In the genomic region with DNA sequence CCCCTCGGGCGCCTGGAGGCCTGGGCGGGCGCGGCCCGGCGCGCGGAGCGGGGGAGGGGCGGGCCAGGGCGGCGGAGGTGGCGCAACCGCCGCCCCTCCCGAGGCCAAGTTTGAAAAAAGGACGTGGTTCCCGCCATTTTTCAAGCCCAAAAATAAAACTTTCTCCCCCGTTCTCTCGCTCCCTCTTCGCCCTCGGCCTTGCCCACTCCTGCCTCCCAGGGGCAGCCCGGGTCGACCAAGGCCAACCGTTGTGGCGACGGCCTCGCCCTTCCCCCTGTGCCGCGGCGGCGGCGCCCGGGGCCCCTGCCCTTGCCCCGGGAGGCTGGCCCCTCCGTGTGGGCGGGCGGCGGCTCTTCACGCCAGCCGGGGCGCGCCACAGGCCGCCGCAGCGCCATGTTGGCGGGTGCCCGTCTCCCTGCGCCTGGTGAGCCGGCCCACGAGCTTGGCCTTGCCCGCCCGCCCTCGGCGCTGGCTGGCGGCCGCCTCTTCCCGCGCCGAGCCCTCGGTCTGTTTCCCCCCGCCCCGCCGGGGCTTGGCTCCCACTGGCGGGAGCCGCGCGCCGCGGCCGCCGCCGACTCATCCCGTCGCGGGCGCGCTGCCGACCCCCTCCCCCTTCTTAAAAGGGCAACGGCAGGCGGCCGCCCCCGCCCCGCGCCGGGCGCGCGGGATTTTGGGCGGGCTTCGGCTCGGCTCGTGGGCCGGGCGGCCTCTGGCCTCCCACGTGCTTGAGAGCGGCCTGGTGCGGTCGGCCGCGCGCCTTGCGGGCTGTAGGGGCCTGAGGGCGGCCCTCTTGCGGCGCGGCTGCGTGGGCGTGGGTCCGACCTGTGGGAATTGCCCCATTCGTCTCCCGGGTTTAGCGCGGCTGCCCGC, we compare ENCODE assay signal across 8 cellular contexts. TPM values are rescaled to one million over a fixed set of nuclear protein-coding genes. Genes with fewer than 3 reads are reported as not detected.
A peak's percentile ranks its signal among the peaks of the same experiment; 100 is the strongest.
DNase-seq lines count a peak whose midpoint lies in the region; ATAC-seq and TF ChIP-seq lines count a peak whose summit lies in the region.

No MANE protein-coding gene starts in this region.

- TF ChIP-seq POLR2A in heart left ventricle (IDR thresholded peaks at IDR 0.05) (peak; percentile 20 to 61), tibial nerve (IDR thresholded peaks at IDR 0.05) (peak; percentile 37 to 62)

- H3K36me3 ChIP-seq in Karpas-422 (ENCODE audit: insufficient read depth, low read length), result no peaks in the 10 kb centered on the region; the same call in 1 of the 2 replicates
- no peaks in the 10 kb centered on the region for H3K36me3 ChIP-seq in heart left ventricle
- H3K36me3 ChIP-seq in tibial nerve, result no peaks in the 10 kb centered on the region

- H3K27ac ChIP-seq in Karpas-422 (ENCODE audit: low read length), result peak overlapping the region; percentile 94
- peak overlapping the region; percentile 92 for H3K27ac ChIP-seq in adipose tissue (ENCODE audit: low read depth, low read length)
- H3K27ac ChIP-seq in heart left ventricle, result peak overlapping the region; percentile 96 to 99 (median 98)
- peak overlapping the region; percentile 96 to 100 (median 98) for H3K27ac ChIP-seq in tibial nerve

- DNase-seq in DMS153 (lab: John Stamatoyannopoulos, UW) (peak; percentile 39), Karpas-422 (peak; percentile 91), T follicular helper cell (ENCODE audit: low read depth) (peak; percentile 67), heart left ventricle (peak; percentile 81 to 92 (median 86)), pons (ENCODE audit: low spot score) (peak; percentile 65), tibial nerve (ENCODE audit: low spot score in 2 of 2) (peak; percentile 68)

- H3K9ac ChIP-seq in Karpas-422 (ENCODE audit: low read length), result peak overlapping the region; percentile 96

- H2AFZ ChIP-seq in Karpas-422 (ENCODE audit: low read length), result no peak overlapping the region

- H3K9me2 ChIP-seq in Karpas-422 (replicated peaks; ENCODE audit: insufficient read depth, low read length), result no peaks in the 10 kb centered on the region

- peaks cover 5% of the 10 kb centered on the region; the same call in 1 of the 2 replicates for H4K20me1 ChIP-seq in Karpas-422 (ENCODE audit: insufficient read depth, low read depth, low read length)

- intact Hi-C loops in heart left ventricle (cut with DNase I), result loop anchor here in 7 of 10 donors (1.0 to 10.0 kb wide), 12 partner anchors 32 to 352 kb away; a partner anchor contains a TSS

- H3K4me3 ChIP-seq in Karpas-422 (ENCODE audit: low read length), result peak overlapping the region; percentile 85
- peak overlapping the region; percentile 70 to 99 (median 96) for H3K4me3 ChIP-seq in heart left ventricle
- peak overlapping the region; percentile 63 to 98 (median 78) for H3K4me3 ChIP-seq in tibial nerve

- H3K4me2 ChIP-seq in Karpas-422 (ENCODE audit: low read depth, low read length, poor library complexity, severe bottlenecking), result peak overlapping the region; percentile 89

- 0 to 1% (median 0%) methylated on average over 34 to 112 of the region's 116 CpGs for WGBS in adipose tissue, 3 donors
- WGBS in heart left ventricle, 4 donors, result 0 to 1% (median 1%) methylated on average over 20 to 116 of the region's 116 CpGs
- WGBS in tibial nerve, 2 donors, result 0% methylated on average over 3 to 45 of the region's 116 CpGs

- H3K4me1 ChIP-seq in Karpas-422 (ENCODE audit: low read length), result peaks cover 64% of the 10 kb centered on the region
- H3K4me1 ChIP-seq in heart left ventricle, result peaks cover 0 to 69% (median 51%) of the 10 kb centered on the region in 12 donors
- H3K4me1 ChIP-seq in tibial nerve, result peaks cover 0 to 72% (median 28%) of the 10 kb centered on the region in 4 donors

- no peaks in the 10 kb centered on the region for H3K9me3 ChIP-seq in Karpas-422 (ENCODE audit: low read length)
- no peaks in the 10 kb centered on the region for H3K9me3 ChIP-seq in heart left ventricle
- no peaks in the 10 kb centered on the region for H3K9me3 ChIP-seq in tibial nerve

- no peaks in the 10 kb centered on the region for H3K27me3 ChIP-seq in Karpas-422 (ENCODE audit: low read length)
- no peaks in the 10 kb centered on the region for H3K27me3 ChIP-seq in heart left ventricle
- H3K27me3 ChIP-seq in tibial nerve, result no peaks in the 10 kb centered on the region

- H3K79me2 ChIP-seq in Karpas-422 (ENCODE audit: low read length), result peaks cover 54% of the 10 kb centered on the region

- ATAC-seq in GM21528 (IDR thresholded peaks at IDR 0.05; ENCODE audit: low FRiP score, unreplicated experiment), result peak; percentile 33
- peak in 3 of 4 donors; percentile 19 to 45 (median 31) for ATAC-seq in heart left ventricle

- TF ChIP-seq EP300 in tibial nerve (IDR thresholded peaks at IDR 0.05), result no peak

- TF ChIP-seq CTCF in heart left ventricle (IDR thresholded peaks at IDR 0.05) (peak in 1 of 12 donors; percentile 2), tibial nerve (IDR thresholded peaks at IDR 0.05) (peak in 1 of 5 experiments; percentile 17)

RNA-seq across cellular contexts. Expression of a gene that starts 1.3 kb away (rescaled TPM):
- 29.1 and 76.3 TPM in 2 replicates for total RNA-seq in Karpas-422 (2014; rRNA removed; shearing (Covaris generic); ENCODE audit: low replicate concordance)
- polyA plus RNA-seq in adipose tissue, result 100 to 1,000 TPM in 2 of 3 donors, 10 to 100 TPM in 1; 92.1 to 253 (median 129) TPM
- total RNA-seq in heart left ventricle, result 10 to 100 TPM; 16.3 to 78.3 (median 45.7) TPM
- polyA plus RNA-seq in heart left ventricle, result 10 to 100 TPM; 58.6 to 66.1 TPM
- total RNA-seq in tibial nerve, result 10 to 100 TPM; 39.0 to 59.4 (median 51.8) TPM

RNA-seq across cellular contexts. Expression of a gene that starts 46.5 kb away (rescaled TPM):
- not detected in 2 replicates for total RNA-seq in Karpas-422 (2014; rRNA removed; shearing (Covaris generic); ENCODE audit: low replicate concordance)
- polyA plus RNA-seq in adipose tissue (under 1 TPM in 2 of 3 donors, not detected in 1; 0.03 to 0.04 TPM), heart left ventricle (not detected)
- total RNA-seq in heart left ventricle (under 1 TPM in 2 of 9 donors, not detected in 7; 0.23 to 0.40 TPM), tibial nerve (not detected)

Comparison
In these comparisons a context has a peak if more than half of its experiments do, and no peak if none do; other contexts are left out.
1. Peak in every context shown above with its lines: DNase-seq, ATAC-seq, H3K4me3 ChIP-seq and H3K27ac ChIP-seq.
2. DNase-seq: peak in every context shown above with its lines; median percentile 91 in Karpas-422; 86 in heart left ventricle; 68 in tibial nerve; 67 in T follicular helper cell; 65 in pons; 39 in DMS153.